Comparison of ENCODE assay signal across 8 cellular contexts in the genomic region with DNA sequence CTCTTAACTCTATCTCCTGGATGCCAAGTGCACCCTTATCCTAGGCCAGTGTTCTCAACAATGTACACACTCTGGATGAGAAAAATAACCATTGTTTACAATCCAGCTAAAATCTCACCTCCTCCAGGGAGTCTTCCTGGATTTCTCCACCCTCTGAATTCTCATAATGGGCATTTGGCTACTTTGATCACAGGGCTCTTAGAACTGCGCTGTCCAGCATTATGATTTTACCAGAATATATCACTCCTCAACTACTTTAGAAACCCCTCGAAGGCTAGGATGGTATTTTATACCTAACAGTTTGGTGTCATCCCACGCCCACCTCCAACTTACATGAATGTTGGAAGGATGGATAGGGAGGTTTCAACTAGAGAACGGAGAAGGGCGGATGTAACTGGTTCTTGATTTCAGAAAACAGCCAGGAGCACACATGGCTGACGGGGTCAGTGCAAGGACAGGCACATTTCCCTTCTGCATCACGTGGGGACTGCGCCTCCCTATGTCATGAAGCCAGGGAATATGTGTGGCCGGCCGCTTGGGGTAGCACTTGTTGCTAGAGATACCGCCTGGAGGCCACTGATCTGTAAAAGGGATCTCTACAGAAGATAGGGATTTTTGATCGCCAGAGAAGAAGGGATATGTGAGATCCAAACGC. TPM values are rescaled to one million over a fixed set of nuclear protein-coding genes. Genes with fewer than 3 reads are reported as not detected.
DNase-seq lines count a peak whose midpoint lies in the region; ATAC-seq, FAIRE-seq and TF ChIP-seq lines count a peak whose summit lies in the region.

No MANE protein-coding gene starts in this region.

- H3K27ac Mint-ChIP-seq in CD14-positive monocyte: peak overlapping the region in 5 of 7 donors; percentile 71 to 84 (median 80)
- peak overlapping the region; percentile 87 for H3K27ac Mint-ChIP-seq in activated T-helper 17 cell treated with anti-CD3 and anti-CD28 coated beads, Interleukin-2, amount 50 U/mL, for 72 hours
- H3K27ac Mint-ChIP-seq in natural killer cell treated with Interleukin-12 subunit alpha and Interleukin-12 subunit beta and Interleukin-15 and Interleukin-18, amount 100 ng/mL, for 72 hours: peak overlapping the region; percentile 68 to 70

- H3K9me3 Mint-ChIP-seq in CD14-positive monocyte: no peaks in the 10 kb centered on the region
- H3K9me3 Mint-ChIP-seq in activated T-helper 17 cell treated with anti-CD3 and anti-CD28 coated beads, Interleukin-2, amount 50 U/mL, for 72 hours: no peaks in the 10 kb centered on the region
- H3K9me3 Mint-ChIP-seq in natural killer cell treated with Interleukin-12 subunit alpha and Interleukin-12 subunit beta and Interleukin-15 and Interleukin-18, amount 100 ng/mL, for 72 hours: no peaks in the 10 kb centered on the region

- peaks cover 2 to 11% (median 6%) of the 10 kb centered on the region in 3 donors for H3K27me3 Mint-ChIP-seq in CD14-positive monocyte (ENCODE audit: low read depth in 3 of 3)
- H3K27me3 Mint-ChIP-seq in activated T-helper 17 cell treated with anti-CD3 and anti-CD28 coated beads, Interleukin-2, amount 50 U/mL, for 72 hours: no peaks in the 10 kb centered on the region
- H3K27me3 Mint-ChIP-seq in natural killer cell treated with Interleukin-12 subunit alpha and Interleukin-12 subunit beta and Interleukin-15 and Interleukin-18, amount 100 ng/mL, for 72 hours: no peaks in the 10 kb centered on the region

- TF ChIP-seq CTCF in CD14-positive monocyte (IDR thresholded peaks at IDR 0.05): no peak
- TF ChIP-seq CTCF in GM20000 (IDR thresholded peaks at IDR 0.05; ENCODE audit: extremely low read depth, missing control alignments): no peak
- TF ChIP-seq CTCF in D721Med (IDR thresholded peaks at IDR 0.05; ENCODE audit: insufficient read depth, missing control alignments): no peak

- FAIRE-seq in frontal cortex (lab: Jason Lieb, UNC) (no peak), D721Med (lab: Jason Lieb, UNC) (no peak)

- ATAC-seq in activated T-helper 17 cell treated with anti-CD3 and anti-CD28 coated beads, Interleukin-2, amount 50 U/mL, for 72 hours (replicated peaks): peak; percentile 14
- ATAC-seq in natural killer cell treated with Interleukin-12 subunit alpha and Interleukin-12 subunit beta and Interleukin-15 and Interleukin-18, amount 100 ng/mL, for 72 hours: no peak
- no peak for ATAC-seq in GM19455 (IDR thresholded peaks at IDR 0.05; ENCODE audit: unreplicated experiment)

- H3K4me1 Mint-ChIP-seq in CD14-positive monocyte: peaks cover 27% of the 10 kb centered on the region
- H3K4me1 Mint-ChIP-seq in activated T-helper 17 cell treated with anti-CD3 and anti-CD28 coated beads, Interleukin-2, amount 50 U/mL, for 72 hours: peaks cover 46% of the 10 kb centered on the region
- H3K4me1 Mint-ChIP-seq in natural killer cell treated with Interleukin-12 subunit alpha and Interleukin-12 subunit beta and Interleukin-15 and Interleukin-18, amount 100 ng/mL, for 72 hours (ENCODE audit: low read depth in 2 of 2): peaks cover 41 to 52% of the 10 kb centered on the region in 2 donors

- DNase-seq in CD14-positive monocyte (ENCODE audit: low spot score) (peak; percentile 87), GM20000 (ENCODE audit: low spot score) (peak; percentile 74), NCI-H2171 treated with DMSO at 0.1 percent for 48 hours (lab: John Stamatoyannopoulos, UW) (peak; percentile 81), frontal cortex (ENCODE audit: low spot score in 2 of 2) (peak; percentile 86 to 90), D721Med (ENCODE audit: insufficient read length, low spot score) (no peak)
- DNase-seq in natural killer cell treated with Interleukin-12 subunit alpha and Interleukin-12 subunit beta and Interleukin-15 and Interleukin-18, amount 100 ng/mL, for 72 hours (ENCODE audit: low spot score): peak; percentile 48

- peaks cover 0 to 5% of the 10 kb centered on the region in 2 donors for H3K36me3 Mint-ChIP-seq in CD14-positive monocyte
- H3K36me3 Mint-ChIP-seq in activated T-helper 17 cell treated with anti-CD3 and anti-CD28 coated beads, Interleukin-2, amount 50 U/mL, for 72 hours (ENCODE audit: low read depth): peaks cover 16% of the 10 kb centered on the region
- no peaks in the 10 kb centered on the region for H3K36me3 Mint-ChIP-seq in natural killer cell treated with Interleukin-12 subunit alpha and Interleukin-12 subunit beta and Interleukin-15 and Interleukin-18, amount 100 ng/mL, for 72 hours

- intact Hi-C loops in CD14-positive monocyte (cut with micrococcal nuclease): loop anchor here in 1 of 2 donors (5.0 kb wide), 1 partner anchor 35 kb away; a partner anchor contains a TSS

- H3K4me3 Mint-ChIP-seq in CD14-positive monocyte: peak overlapping the region; percentile 82 to 90
- peak overlapping the region; percentile 82 for H3K4me3 Mint-ChIP-seq in activated T-helper 17 cell treated with anti-CD3 and anti-CD28 coated beads, Interleukin-2, amount 50 U/mL, for 72 hours
- H3K4me3 Mint-ChIP-seq in natural killer cell treated with Interleukin-12 subunit alpha and Interleukin-12 subunit beta and Interleukin-15 and Interleukin-18, amount 100 ng/mL, for 72 hours: peak overlapping the region; percentile 82

RNA-seq across cellular contexts. Expression of a gene that starts 1.2 kb away (rescaled TPM):
- 10 to 100 TPM in 1 of 2 donors, 1 to 10 TPM in 1; 8.2 to 13.3 TPM for polyA plus RNA-seq in CD14-positive monocyte
- total RNA-seq in activated T-helper 17 cell treated with anti-CD3 and anti-CD28 coated beads, Interleukin-2, amount 50 U/mL, for 72 hours: 10 to 100 TPM; 30.3 to 72.9 TPM
- 122 TPM for total RNA-seq in frontal cortex
- total RNA-seq in natural killer cell treated with Interleukin-12 subunit alpha and Interleukin-12 subunit beta and Interleukin-15 and Interleukin-18, amount 100 ng/mL, for 72 hours: 10 to 100 TPM; 32.6 to 64.3 TPM

RNA-seq across cellular contexts. Expression of a gene that starts 34.4 kb away (rescaled TPM):
- polyA plus RNA-seq in CD14-positive monocyte: 1 to 10 TPM; 1.3 to 2.7 TPM
- 10 to 100 TPM; 18.4 to 40.8 TPM for total RNA-seq in activated T-helper 17 cell treated with anti-CD3 and anti-CD28 coated beads, Interleukin-2, amount 50 U/mL, for 72 hours
- total RNA-seq in frontal cortex: 5.7 TPM
- 10 to 100 TPM; 18.8 to 19.1 TPM for total RNA-seq in natural killer cell treated with Interleukin-12 subunit alpha and Interleukin-12 subunit beta and Interleukin-15 and Interleukin-18, amount 100 ng/mL, for 72 hours
